Comparison of ENCODE assay signal across 25 cellular contexts in the genomic region with DNA sequence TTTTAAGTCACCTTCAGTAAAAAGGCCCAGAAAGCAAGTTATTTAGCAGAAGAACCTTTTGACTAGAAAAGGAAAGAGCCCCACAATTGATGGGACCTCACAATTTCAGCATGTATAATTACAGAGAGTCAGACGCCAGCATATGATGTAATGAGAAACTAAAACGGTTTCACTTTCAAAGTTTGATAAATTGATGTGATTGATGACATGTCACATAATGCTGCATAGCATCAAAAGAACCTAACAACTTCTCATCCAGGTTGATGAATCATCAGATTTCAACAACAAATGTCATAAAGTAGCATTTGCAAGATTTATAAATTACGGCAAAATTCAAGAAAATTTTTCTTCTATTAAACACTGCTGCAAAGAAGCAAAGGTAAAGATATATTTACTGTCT. TPM values are rescaled to one million over a fixed set of nuclear protein-coding genes. Genes with fewer than 3 reads are reported as not detected.
"Had no signal": no experiment of that assay in that cellular context is flagged by ENCODE, and none has a peak within 500 bp of the region (broad histone marks: within the 10 kb centered on the region; RNA-seq: fewer than 3 reads in every experiment).

No MANE protein-coding gene starts in this region.

- H3K36me3 ChIP-seq: left lung, sigmoid colon, thoracic aorta, upper lobe of right lung had no signal

- H3K9me3 Mint-ChIP-seq: activated naive CD8-positive, alpha-beta T cell treated with anti-CD3 and anti-CD28 coated beads, Interleukin-2, amount 10 ng/mL, durations not matched to agents 7 days and 5 days; immature natural killer cell; mesothelial cell of epicardium; naive thymus-derived CD8-positive, alpha-beta T cell; WTC11 had no signal

- H3K36me3 Mint-ChIP-seq: immature natural killer cell; mesothelial cell of epicardium; naive thymus-derived CD8-positive, alpha-beta T cell; WTC11 had no signal

- H3K4me3 ChIP-seq: hepatocyte, left lung, lung, sigmoid colon, thoracic aorta, upper lobe of right lung had no signal

- H3K27ac ChIP-seq: hepatocyte, left lung, sigmoid colon, thoracic aorta, upper lobe of right lung had no signal

- H3K27ac Mint-ChIP-seq: activated naive CD8-positive, alpha-beta T cell treated with anti-CD3 and anti-CD28 coated beads, Interleukin-2, amount 10 ng/mL, durations not matched to agents 7 days and 5 days; immature natural killer cell had no signal

- H3K4me3 Mint-ChIP-seq: activated naive CD8-positive, alpha-beta T cell treated with anti-CD3 and anti-CD28 coated beads, Interleukin-2, amount 10 ng/mL, durations not matched to agents 7 days and 5 days; immature natural killer cell; mesothelial cell of epicardium; naive thymus-derived CD8-positive, alpha-beta T cell; WTC11 had no signal

- H3K27me3 ChIP-seq: hepatocyte, left lung, sigmoid colon, upper lobe of right lung had no signal

- H3K4me2 ChIP-seq: hepatocyte had no signal

- H2AFZ ChIP-seq: hepatocyte had no signal

- ATAC-seq: left lung; naive thymus-derived CD8-positive, alpha-beta T cell; upper lobe of right lung; WTC11 had no signal

- FAIRE-seq: bronchial epithelial cell had no signal

- H3K9me3 ChIP-seq: left lung, sigmoid colon, thoracic aorta, upper lobe of right lung had no signal

- DNase-seq: activated CD4-positive, alpha-beta T cell treated with anti-CD3 and anti-CD28 coated beads, Interleukin-2, amount 50 U/mL, for 4 hours; activated CD8-positive, alpha-beta memory T cell treated with anti-CD3 and anti-CD28 coated beads for 24 hours; activated naive CD4-positive, alpha-beta T cell treated with Interleukin-2 at 50 U/mL for 16 hours; activated naive CD8-positive, alpha-beta T cell treated with anti-CD3 and anti-CD28 coated beads, Interleukin-2, amount 10 ng/mL, durations not matched to agents 7 days and 5 days; activated T-cell treated with anti-CD3 and anti-CD28 coated beads, Interleukin-2, amount 50 U/mL, for 48 hours; amygdala; cerebellar nuclear complex; foreskin melanocyte; immature natural killer cell; kidney glomerular epithelial cell; left lung; naive thymus-derived CD8-positive, alpha-beta T cell; sigmoid colon; stimulated activated CD4-positive, alpha-beta T cell treated with anti-CD3 and anti-CD28 coated beads, Interleukin-4, amount 100 ng/mL, for 1 hour; stimulated activated naive CD4-positive, alpha-beta T cell treated with Interleukin-2 at 50 U/mL for 16 hours; T-helper 9 cell; upper lobe of right lung had no signal

RNA-seq across cellular contexts. Expression of gene CFI, which starts 9.9 kb away (rescaled TPM):
- total RNA-seq: activated naive CD8-positive, alpha-beta T cell treated with anti-CD3 and anti-CD28 coated beads, Interleukin-2, amount 10 ng/mL, durations not matched to agents 7 days and 5 days; bronchial epithelial cell; naive thymus-derived CD8-positive, alpha-beta T cell; T-helper 1 cell treated with Interleukin-12 subunit alpha and Interleukin-12 subunit beta and Interleukin-4 antibody, amounts not matched to agents 30 ng/mL and 1 ng/mL, for 36 hours; WTC11 had no signal
- polyA plus RNA-seq: immature natural killer cell; naive thymus-derived CD8-positive, alpha-beta T cell had no signal

RNA-seq across cellular contexts. Expression of gene RRH, which starts 16.1 kb away (rescaled TPM):
- total RNA-seq: activated naive CD8-positive, alpha-beta T cell treated with anti-CD3 and anti-CD28 coated beads, Interleukin-2, amount 10 ng/mL, durations not matched to agents 7 days and 5 days; hepatocyte; osteoblast; sigmoid colon; T-helper 1 cell treated with Interleukin-12 subunit alpha and Interleukin-12 subunit beta and Interleukin-4 antibody, amounts not matched to agents 30 ng/mL and 1 ng/mL, for 36 hours; upper lobe of right lung; WTC11 had no signal
- polyA plus RNA-seq: hepatocyte; naive thymus-derived CD8-positive, alpha-beta T cell; sigmoid colon had no signal

RNA-seq across cellular contexts. Expression of gene LRIT3, which starts 36.2 kb away (rescaled TPM):
- polyA plus RNA-seq: hepatocyte; immature natural killer cell; naive thymus-derived CD8-positive, alpha-beta T cell had no signal
